ENCODE assay signal across 1 cellular context in the genomic region with DNA sequence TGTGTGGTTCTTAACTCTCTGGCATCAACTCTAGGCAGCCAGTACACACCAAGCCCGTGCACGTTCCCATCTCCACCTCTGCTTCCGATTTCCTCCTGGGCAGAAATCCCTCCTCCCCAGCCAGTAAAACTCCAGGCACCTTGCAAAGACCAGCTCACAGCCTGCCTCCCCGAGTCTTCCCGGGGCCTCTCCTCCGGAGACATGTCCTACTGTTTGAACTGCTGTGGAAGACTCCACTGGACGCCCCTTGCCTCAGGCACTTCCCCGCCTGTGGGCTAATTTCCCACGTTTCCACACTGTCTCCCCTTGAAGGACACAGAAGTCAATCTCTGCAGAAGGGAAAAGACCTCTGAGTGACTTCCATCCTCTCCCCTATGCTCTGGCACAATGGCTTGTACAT.
TF ChIP-seq lines count a peak whose summit lies in the region.

No MANE protein-coding gene starts in this region.

TF ChIP-seq in IMR-90, 13 proteins besides CTCF, POLR2A, EP300 and RAD21 (continued from another document):
- TF ChIP-seq RFX5 (IDR thresholded peaks at IDR 0.05; ENCODE audit: low read depth, low read length) (no peak), ELK1 (IDR thresholded peaks at IDR 0.05; ENCODE audit: borderline replicate concordance, low read depth, low read length) (no peak), CHD1 (IDR thresholded peaks at IDR 0.05; ENCODE audit: low read depth, low read length) (no peak), NFE2L2 (IDR thresholded peaks at IDR 0.05; ENCODE audit: low read depth, low read length) (no peak), RCOR1 (IDR thresholded peaks at IDR 0.05; ENCODE audit: insufficient replicate concordance, low read length) (no peak)
- TF ChIP-seq, protein P1, sequence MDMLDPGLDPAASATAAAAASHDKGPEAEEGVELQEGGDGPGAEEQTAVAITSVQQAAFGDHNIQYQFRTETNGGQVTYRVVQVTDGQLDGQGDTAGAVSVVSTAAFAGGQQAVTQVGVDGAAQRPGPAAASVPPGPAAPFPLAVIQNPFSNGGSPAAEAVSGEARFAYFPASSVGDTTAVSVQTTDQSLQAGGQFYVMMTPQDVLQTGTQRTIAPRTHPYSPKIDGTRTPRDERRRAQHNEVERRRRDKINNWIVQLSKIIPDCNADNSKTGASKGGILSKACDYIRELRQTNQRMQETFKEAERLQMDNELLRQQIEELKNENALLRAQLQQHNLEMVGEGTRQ (IDR thresholded peaks at IDR 0.05; ENCODE audit: low read depth, low read length) = no peak
